Comparison of ENCODE assay signal across 19 cellular contexts in genomic region chr1:161173711-161174110, GRCh38. TPM values are rescaled to one million over a fixed set of nuclear protein-coding genes. Genes with fewer than 3 reads are reported as not detected.
DNase-seq lines count a peak whose midpoint lies in the region; ATAC-seq, FAIRE-seq and TF ChIP-seq lines count a peak whose summit lies in the region.
"Had no signal": no experiment of that assay in that cellular context is flagged by ENCODE, and none has a peak within 500 bp of the region (broad histone marks: within the 10 kb centered on the region; RNA-seq: fewer than 3 reads in every experiment).

No MANE protein-coding gene starts in this region.

- peaks cover 53% of the 10 kb centered on the region for H3F3A ChIP-seq in MM.1S (ENCODE audit: insufficient read depth, low read length)

- H3K9ac ChIP-seq in MM.1S (ENCODE audit: low read length) (no peak overlapping the region), kidney (ENCODE audit: low read length in 2 of 2) (no peak overlapping the region)

- peaks cover 62% of the 10 kb centered on the region for H3K79me2 ChIP-seq in MM.1S (ENCODE audit: low read length)

- in situ Hi-C loops in gastrocnemius medialis (cut with MboI; ENCODE audit: low sequenced_read_pairs in 4 of 4) = loop anchor here in 1 of 4 donors (10.0 kb wide), 1 partner anchor 51 kb away; the partner anchor contains the start of genes APOA2 and TOMM40L

- H3K36me3 ChIP-seq in MM.1S (replicated peaks; ENCODE audit: insufficient read depth, low read length) (peaks cover 43% of the 10 kb centered on the region), kidney (ENCODE audit: control insufficient read depth in 1 of 2, insufficient read depth in 2 of 2, low read length in 2 of 2) (peaks cover 20 to 62% of the 10 kb centered on the region in 2 donors), gastrocnemius medialis (peaks cover 5 to 65% of the 10 kb centered on the region in 2 donors)

- H3K4me3 ChIP-seq in AG04450 (ENCODE audit: low read depth, low read length) (no peak overlapping the region), MM.1S (ENCODE audit: low read length) (no peak overlapping the region), kidney (ENCODE audit: low read length in 2 of 2) (no peak overlapping the region), gastrocnemius medialis (no peak overlapping the region)
- H3K4me3 ChIP-seq: dorsolateral prefrontal cortex, prostate gland had no signal

- CTCF ChIA-PET in AG04450 (lab: Charles Lee) = interaction anchor here (0.7 kb wide), 1 partner anchor 18 kb away, joined by 3 read pairs; no protein-coding TSS in a partner anchor

- no peak for TF ChIP-seq CTCF in AG04450 (IDR thresholded peaks at IDR 0.05; ENCODE audit: low read depth, low read length)
- TF ChIP-seq CTCF in MM.1S (IDR thresholded peaks at IDR 0.05; ENCODE audit: low read length) = no peak
- TF ChIP-seq CTCF in kidney (IDR thresholded peaks at IDR 0.05; ENCODE audit: borderline replicate concordance, extremely low read depth, insufficient read depth) = no peak
- TF ChIP-seq CTCF in gastrocnemius medialis (IDR thresholded peaks at IDR 0.05 in 4 of 5, conservative IDR thresholded peaks at IDR 0.05 in 1 of 5) = no peak

- intact Hi-C loops in kidney (cut with DNase I) = no loop called here
- intact Hi-C loops in gastrocnemius medialis (cut with DNase I; ENCODE audit: low total_unique reads) = no loop called here

- ATAC-seq in gastrocnemius medialis (no peak), HG02571 (IDR thresholded peaks at IDR 0.05; ENCODE audit: unreplicated experiment) (no peak), GM21528 (IDR thresholded peaks at IDR 0.05; ENCODE audit: low FRiP score, unreplicated experiment) (no peak)
- ATAC-seq: esophagus mucosa had no signal

- H3K4me2 ChIP-seq in MM.1S (ENCODE audit: low read depth, low read length) = peak overlapping the region; percentile 11; the same call in 1 of the 2 replicates

- H3K9me3 ChIP-seq in AG04450 (ENCODE audit: control insufficient read depth, insufficient read depth, low read length) (no peaks in the 10 kb centered on the region), MM.1S (replicated peaks; ENCODE audit: insufficient read depth, low read length) (no peaks in the 10 kb centered on the region), kidney (ENCODE audit: control insufficient read depth in 1 of 2, low read length in 2 of 2) (no peaks in the 10 kb centered on the region), gastrocnemius medialis (no peaks in the 10 kb centered on the region)
- H3K9me3 ChIP-seq: prostate gland had no signal

- H4K20me1 ChIP-seq in MM.1S (ENCODE audit: insufficient read depth, low read length) = 0 out of 2 replicates have a peak, but pooled peaks cover 6% of the 10 kb centered on the region

- no peak for TF ChIP-seq POLR2A in gastrocnemius medialis (IDR thresholded peaks at IDR 0.05)

- no peak overlapping the region for H2AFZ ChIP-seq in MM.1S (ENCODE audit: low read length)

- DNase-seq in AG04450 (ENCODE audit: low read depth, low spot score) = no peak
- no peak for DNase-seq in MM.1S
- DNase-seq in kidney = peak; percentile 38
- no peak for DNase-seq in gastrocnemius medialis
- no peak for DNase-seq in GF-D8 (lab: John Stamatoyannopoulos, UW)
- DNase-seq in AG08395 (ENCODE audit: low spot score) = no peak
- DNase-seq: activated effector memory CD4-positive, alpha-beta T cell treated with Interleukin-2 at 50 U/mL for 16 hours; AML-193; GDM1; KG1; NCI-H1048 had no signal

- POLR2A ChIA-PET in AG04450 (lab: Yijun Ruan, JAX) = interaction anchor here (0.6 kb wide), 1 partner anchor 30 kb away, joined by 4 read pairs; no protein-coding TSS in a partner anchor

- peak overlapping the region; percentile 87 for H3K27ac ChIP-seq in AG04450 (ENCODE audit: low read depth, low read length)
- peak overlapping the region; percentile 4; the same call in 1 of the 2 replicates for H3K27ac ChIP-seq in MM.1S (ENCODE audit: low read length)
- H3K27ac ChIP-seq in kidney (ENCODE audit: low read depth in 2 of 2, low read length in 2 of 2) = peak overlapping the region in 1 of 2 donors; percentile 74
- peak overlapping the region in 3 of 4 donors; percentile 43 to 62 (median 57) for H3K27ac ChIP-seq in gastrocnemius medialis
- H3K27ac ChIP-seq: prostate gland had no signal

- no peaks in the 10 kb centered on the region for H3K9me2 ChIP-seq in MM.1S (replicated peaks; ENCODE audit: insufficient read depth, low read length)

- H3K4me1 ChIP-seq in MM.1S (ENCODE audit: low read length) = peaks cover 39% of the 10 kb centered on the region
- peaks cover 12 to 21% of the 10 kb centered on the region in 2 donors for H3K4me1 ChIP-seq in kidney (ENCODE audit: control insufficient read depth in 1 of 2, insufficient read depth in 1 of 2, low read depth in 1 of 2, low read length in 2 of 2)
- peaks cover 19 to 23% of the 10 kb centered on the region in 2 donors for H3K4me1 ChIP-seq in gastrocnemius medialis
- H3K4me1 ChIP-seq: prostate gland had no signal

- no peak for FAIRE-seq in kidney (lab: Jason Lieb, UNC)
- FAIRE-seq: GM12892, RCC 7860 had no signal

- H3K27me3 ChIP-seq in AG04450 (ENCODE audit: control insufficient read depth, insufficient read depth, low read length) (no peaks in the 10 kb centered on the region), MM.1S (replicated peaks; ENCODE audit: insufficient read depth, low read length) (no peaks in the 10 kb centered on the region), gastrocnemius medialis (no peaks in the 10 kb centered on the region)
- H3K27me3 ChIP-seq: dorsolateral prefrontal cortex had no signal

RNA-seq across cellular contexts. Expression of gene B4GALT3, which starts 3.6 kb away (rescaled TPM):
- polyA plus RNA-seq in AG04450 (2011; rRNA removed) (21.8 and 24.7 TPM in 2 replicates), kidney (ENCODE audit: insufficient read depth, low read depth, low replicate concordance) (33.5 TPM)
- 13.8 and 21.5 TPM in 2 replicates for polyA minus RNA-seq in AG04450 (2011; rRNA and poly(A)+ RNA removed)
- total RNA-seq in kidney (22.9 TPM), gastrocnemius medialis (10 to 100 TPM; 35.5 to 47.7 (median 43.7) TPM)

RNA-seq across cellular contexts. Expression of gene PPOX, which starts 7.5 kb away (rescaled TPM):
- polyA plus RNA-seq in AG04450 (2011; rRNA removed) (9.7 and 9.8 TPM in 2 replicates), kidney (ENCODE audit: insufficient read depth, low read depth, low replicate concordance) (29.4 TPM)
- polyA minus RNA-seq in AG04450 (2011; rRNA and poly(A)+ RNA removed) = 7.9 and 9.1 TPM in 2 replicates
- total RNA-seq in kidney (23.6 TPM), gastrocnemius medialis (10 to 100 TPM in 2 of 4 donors, 1 to 10 TPM in 2; 4.0 to 14.7 (median 7.3) TPM)

RNA-seq across cellular contexts. Expression of gene USP21, which starts 14.4 kb away (rescaled TPM):
- polyA plus RNA-seq in AG04450 (2011; rRNA removed) (15.4 and 16.2 TPM in 2 replicates), kidney (ENCODE audit: insufficient read depth, low read depth, low replicate concordance) (27.7 TPM)
- 10.7 and 14.8 TPM in 2 replicates for polyA minus RNA-seq in AG04450 (2011; rRNA and poly(A)+ RNA removed)
- total RNA-seq in kidney (26.3 TPM), gastrocnemius medialis (10 to 100 TPM; 16.5 to 20.8 (median 18.0) TPM)

RNA-seq across cellular contexts. Expression of gene UFC1, which starts 19.9 kb away (rescaled TPM):
- polyA plus RNA-seq in AG04450 (2011; rRNA removed) (129 and 146 TPM in 2 replicates), kidney (ENCODE audit: insufficient read depth, low read depth, low replicate concordance) (175 TPM)
- polyA minus RNA-seq in AG04450 (2011; rRNA and poly(A)+ RNA removed) = 59.6 and 86.5 TPM in 2 replicates
- total RNA-seq in kidney (96.9 TPM), gastrocnemius medialis (10 to 100 TPM; 57.9 to 66.7 (median 63.5) TPM)

RNA-seq across cellular contexts. Expression of gene ADAMTS4, which starts 25.1 kb away (rescaled TPM):
- polyA plus RNA-seq in AG04450 (2011; rRNA removed) (0.52 and 0.72 TPM in 2 replicates), kidney (ENCODE audit: insufficient read depth, low read depth, low replicate concordance) (0.26 TPM)
- polyA minus RNA-seq in AG04450 (2011; rRNA and poly(A)+ RNA removed) = 3.3 and 4.2 TPM in 2 replicates
- total RNA-seq in kidney (14.0 TPM), gastrocnemius medialis (10 to 100 TPM in 1 of 4 donors, 1 to 10 TPM in 3; 1.2 to 12.4 (median 5.2) TPM)
- total RNA-seq: H4 had no signal
